27 cellular contexts compared by ENCODE assay signal in the genomic region with DNA sequence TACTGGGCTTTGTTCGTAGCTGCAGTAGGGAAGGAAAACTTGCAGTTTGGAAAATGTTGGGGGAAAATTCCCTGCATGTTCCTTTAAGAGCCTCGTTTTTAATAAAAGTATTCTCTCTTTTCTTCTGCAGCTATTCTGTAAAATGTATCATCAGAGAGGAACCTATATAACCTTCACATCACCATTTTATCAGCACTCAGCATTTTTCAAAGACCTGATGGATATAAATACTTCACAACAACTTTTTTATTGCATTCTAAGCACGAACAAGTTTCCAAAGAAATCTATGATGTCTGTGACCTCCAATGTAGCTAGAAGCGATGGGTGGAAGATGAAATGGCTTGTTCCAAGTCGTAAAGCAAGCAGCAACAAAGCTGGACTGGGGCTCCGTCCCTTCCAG.
"Had no signal": no experiment of that assay in that cellular context is flagged by ENCODE, and none has a peak within 500 bp of the region (broad histone marks: within the 10 kb centered on the region; RNA-seq: fewer than 3 reads in every experiment).

No MANE protein-coding gene starts in this region.

- H3K9me3 ChIP-seq: neutrophil, pancreas, prostate gland, spleen, stomach, thoracic aorta, thyroid gland, tibial nerve, upper lobe of left lung, vagina had no signal

- FAIRE-seq: pancreas, small intestine, urothelium cell line had no signal

- H3K36me3 ChIP-seq: neutrophil, pancreas, prostate gland, spleen, stomach, thoracic aorta, thyroid gland, tibial nerve, upper lobe of left lung, vagina had no signal

- H3K4me1 ChIP-seq: pancreas, prostate gland, spleen, tibial nerve, upper lobe of left lung, vagina had no signal

- H3K4me3 ChIP-seq: pancreas, prostate gland, spleen, stomach, thoracic aorta, thyroid gland, tibial nerve, upper lobe of left lung, vagina had no signal

- ATAC-seq: naive thymus-derived CD8-positive, alpha-beta T cell; natural killer cell treated with Interleukin-12 subunit alpha and Interleukin-12 subunit beta and Interleukin-15 and Interleukin-18, amount 100 ng/mL, for 72 hours; pancreas; right cardiac atrium; sciatic nerve; stimulated activated memory B cell treated with anti-CD40 and anti-IgM and Interleukin-4, amounts not matched to agents 10 μg/mL and 1 μg/mL and 100 μg/mL, for 72 hours had no signal

- H3K27ac ChIP-seq: neutrophil, pancreas, prostate gland, spleen, thoracic aorta, thyroid gland, tibial nerve, upper lobe of left lung, vagina had no signal

- H3K27me3 ChIP-seq: neutrophil, pancreas, thyroid gland, tibial nerve, upper lobe of left lung, vagina had no signal

- DNase-seq: naive B cell; naive thymus-derived CD8-positive, alpha-beta T cell; nephron progenitor cell; nucleus accumbens; pancreas; right cardiac atrium; small intestine; spleen; stimulated activated CD4-positive, alpha-beta T cell treated with anti-CD3 and anti-CD28 coated beads, Interleukin-12 subunit alpha, Interleukin-12 subunit beta, amount 100 ng/mL, for 4 hours; stimulated activated CD4-positive, alpha-beta T cell treated with anti-CD3 and anti-CD28 coated beads, Interleukin-1b, Interleukin-23, amount 100 ng/mL, for 48 hours; stimulated activated CD4-positive, alpha-beta T cell treated with anti-CD3 and anti-CD28 coated beads, Interleukin-4, amount 100 ng/mL, for 1 hour; stimulated activated CD4-positive, alpha-beta T cell treated with anti-CD3 and anti-CD28 coated beads, Interleukin-4, amount 100 ng/mL, for 4 hours; stimulated activated CD8-positive, alpha-beta memory T cell treated with anti-CD3 and anti-CD28 coated beads, Interleukin-4, amount 100 ng/mL, for 48 hours; stimulated activated naive CD4-positive, alpha-beta T cell treated with Interleukin-2 at 50 U/mL for 16 hours; stomach; thyroid gland; trophoblast cell; upper lobe of left lung had no signal
